Comparison of ENCODE assay signal across 8 cellular contexts in the genomic region with DNA sequence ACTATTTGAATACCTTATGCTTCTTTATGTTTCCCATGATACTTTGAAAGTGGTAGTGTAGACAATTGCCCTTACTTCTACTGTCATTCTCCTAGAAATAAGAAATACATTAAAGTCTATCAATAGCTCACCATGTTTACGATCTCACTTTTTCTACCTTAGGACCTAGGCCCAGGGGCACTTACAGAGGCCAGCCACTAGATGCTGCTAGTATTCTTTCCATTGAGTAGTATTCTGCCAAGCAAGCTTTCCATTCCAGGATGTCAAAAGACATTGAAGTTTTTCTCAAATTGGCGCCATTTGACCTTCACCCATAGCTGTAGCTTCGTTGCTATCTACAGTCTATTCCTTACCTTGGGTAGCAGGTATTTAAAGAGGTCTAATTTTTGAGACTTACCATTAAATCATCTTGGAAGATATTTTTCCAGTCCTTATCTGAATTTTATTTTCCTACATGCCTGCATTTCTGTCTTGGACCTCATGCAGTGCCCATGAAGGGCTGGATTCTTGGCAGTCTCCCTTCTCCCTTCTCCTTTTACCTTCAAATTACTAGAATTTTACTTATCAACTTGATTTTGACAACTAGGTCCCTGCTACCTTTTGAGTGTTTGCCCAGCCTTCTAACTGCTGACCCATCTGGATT.
DNase-seq lines count a peak whose midpoint lies in the region; ATAC-seq, FAIRE-seq and TF ChIP-seq lines count a peak whose summit lies in the region.

No MANE protein-coding gene starts in this region.

- peak; percentile 1 to 35 for DNase-seq in dermis microvascular lymphatic vessel endothelial cell (ENCODE audit: low read depth in 2 of 2)
- DNase-seq in CD8-positive, alpha-beta T cell, result no peak

- no peak overlapping the region for H3K4me3 Mint-ChIP-seq in nephron
- H3K4me3 Mint-ChIP-seq in CD8-positive, alpha-beta T cell, result no peak overlapping the region

- peak overlapping the region in 1 of 3 experiments; percentile 28 for H3K27ac Mint-ChIP-seq in nephron
- H3K27ac Mint-ChIP-seq in CD8-positive, alpha-beta T cell, result no peak overlapping the region

- H3K36me3 ChIP-seq in KMS-11 (ENCODE audit: insufficient read depth) (no peaks in the 10 kb centered on the region), OCI-LY3 (replicated peaks; ENCODE audit: low read depth, low read length) (no peaks in the 10 kb centered on the region)
- H3K36me3 ChIP-seq in CD8-positive, alpha-beta T cell (ENCODE audit: insufficient read depth, low read length), result no peaks in the 10 kb centered on the region

- no peak overlapping the region for H3K4me3 ChIP-seq in KMS-11 (IDR thresholded peaks at IDR 0.05; ENCODE audit: insufficient read depth, low read depth, low read length)
- no peak overlapping the region for H3K4me3 ChIP-seq in OCI-LY3 (ENCODE audit: low read length)
- H3K4me3 ChIP-seq in CD8-positive, alpha-beta T cell (ENCODE audit: low read depth, low read length), result no peak overlapping the region

- H3K36me3 Mint-ChIP-seq in nephron (ENCODE audit: low read depth), result no peaks in the 10 kb centered on the region
- no peaks in the 10 kb centered on the region for H3K36me3 Mint-ChIP-seq in CD8-positive, alpha-beta T cell

- H3K9me3 ChIP-seq in OCI-LY3 (ENCODE audit: insufficient read depth, low read length), result no peaks in the 10 kb centered on the region
- H3K9me3 ChIP-seq in CD8-positive, alpha-beta T cell (ENCODE audit: low read length), result no peaks in the 10 kb centered on the region

- H3K27me3 Mint-ChIP-seq in nephron (ENCODE audit: low read depth), result no peaks in the 10 kb centered on the region
- no peaks in the 10 kb centered on the region for H3K27me3 Mint-ChIP-seq in CD8-positive, alpha-beta T cell (ENCODE audit: low read depth)

- intact Hi-C loops in CD8-positive, alpha-beta T cell (cut with DNase I, micrococcal nuclease), result no loop called here

- H3K79me2 ChIP-seq in KMS-11 (ENCODE audit: insufficient read depth, low read depth), result no peaks in the 10 kb centered on the region
- H3K79me2 ChIP-seq in OCI-LY3 (ENCODE audit: low read length), result no peaks in the 10 kb centered on the region

- H3K9me3 Mint-ChIP-seq in nephron, result no peaks in the 10 kb centered on the region
- H3K9me3 Mint-ChIP-seq in CD8-positive, alpha-beta T cell, result peaks cover 2% of the 10 kb centered on the region

- TF ChIP-seq CTCF in KMS-11 (conservative IDR thresholded peaks at IDR 0.05; ENCODE audit: low read depth, low read length) (peak; percentile 87), OCI-LY3 (IDR thresholded peaks at IDR 0.05; ENCODE audit: low read depth, low read length) (peak; percentile 84), nephron (IDR thresholded peaks at IDR 0.05; ENCODE audit: unreplicated experiment in 3 of 3) (peak; percentile 99)
- TF ChIP-seq CTCF in CD8-positive, alpha-beta T cell (IDR thresholded peaks at IDR 0.05), result no peak

- peak; percentile 99 for FAIRE-seq in G401.6 (lab: Jason Lieb, UNC)

- H3K4me1 ChIP-seq in KMS-11 (ENCODE audit: low read depth, poor library complexity, severe bottlenecking), result peaks cover 4% of the 10 kb centered on the region
- H3K4me1 ChIP-seq in OCI-LY3 (ENCODE audit: low read length), result no peaks in the 10 kb centered on the region
- H3K4me1 ChIP-seq in CD8-positive, alpha-beta T cell (ENCODE audit: insufficient read depth, low read length), result no peaks in the 10 kb centered on the region

- H3K27ac ChIP-seq in KMS-11, result no peak overlapping the region
- no peak overlapping the region for H3K27ac ChIP-seq in OCI-LY3 (ENCODE audit: low read length)
- no peak overlapping the region for H3K27ac ChIP-seq in CD8-positive, alpha-beta T cell (ENCODE audit: low read depth, low read length)

- H4K20me1 ChIP-seq in KMS-11 (ENCODE audit: insufficient read depth) (no peaks in the 10 kb centered on the region), OCI-LY3 (ENCODE audit: insufficient read depth, low read length) (no peaks in the 10 kb centered on the region)

- H2AFZ ChIP-seq in KMS-11 (ENCODE audit: low read depth) (peak overlapping the region; percentile 43), OCI-LY3 (ENCODE audit: low read depth, low read length) (0 out of 2 replicates have a peak overlapping the region, but pooled peaks have one; percentile 66)

- no peak overlapping the region for H3K9ac ChIP-seq in KMS-11
- H3K9ac ChIP-seq in OCI-LY3 (ENCODE audit: low read length), result no peak overlapping the region

- H3K4me2 ChIP-seq in KMS-11 (no peak overlapping the region), OCI-LY3 (ENCODE audit: low read length) (peak overlapping the region; percentile 54)

- CTCF ChIA-PET in CD8-positive, alpha-beta T cell (lab: Charles Lee), result no interaction called here

- no peaks in the 10 kb centered on the region for H3K4me1 Mint-ChIP-seq in nephron
- no peaks in the 10 kb centered on the region for H3K4me1 Mint-ChIP-seq in CD8-positive, alpha-beta T cell (ENCODE audit: low read depth)

- POLR2A ChIA-PET in CD8-positive, alpha-beta T cell (lab: Charles Lee), result no interaction called here

- H3K27me3 ChIP-seq in KMS-11 (ENCODE audit: insufficient read depth, low read depth) (no peaks in the 10 kb centered on the region), OCI-LY3 (ENCODE audit: low read depth, low read length) (no peaks in the 10 kb centered on the region)
- H3K27me3 ChIP-seq in CD8-positive, alpha-beta T cell (ENCODE audit: insufficient read depth, low read length), result no peaks in the 10 kb centered on the region

- peak; percentile 74 for ATAC-seq in GM21737 (IDR thresholded peaks at IDR 0.05; ENCODE audit: unreplicated experiment)
- no peak for ATAC-seq in CD8-positive, alpha-beta T cell
- ATAC-seq in HG03108 (IDR thresholded peaks at IDR 0.05; ENCODE audit: unreplicated experiment), result no peak

Comparison
In these comparisons a context has a peak if more than half of its experiments do, and no peak if none do; other contexts are left out.
1. DNase-seq: peak in dermis microvascular lymphatic vessel endothelial cell (2 of 2); none in CD8-positive, alpha-beta T cell (0 of 7).